Comparison of ENCODE assay signal across 1 cellular context in genomic region chr11:76623884-76624419, GRCh38.
TF ChIP-seq lines count a peak whose summit lies in the region.

No MANE protein-coding gene starts in this region.

TF ChIP-seq in GM23338, 12 proteins besides CTCF, POLR2A, EP300 and RAD21 (continued from another document):
- TF ChIP-seq ZNF462 (CRISPR knock-in tag; IDR thresholded peaks at IDR 0.05) = no peak
- TF ChIP-seq, protein P1, sequence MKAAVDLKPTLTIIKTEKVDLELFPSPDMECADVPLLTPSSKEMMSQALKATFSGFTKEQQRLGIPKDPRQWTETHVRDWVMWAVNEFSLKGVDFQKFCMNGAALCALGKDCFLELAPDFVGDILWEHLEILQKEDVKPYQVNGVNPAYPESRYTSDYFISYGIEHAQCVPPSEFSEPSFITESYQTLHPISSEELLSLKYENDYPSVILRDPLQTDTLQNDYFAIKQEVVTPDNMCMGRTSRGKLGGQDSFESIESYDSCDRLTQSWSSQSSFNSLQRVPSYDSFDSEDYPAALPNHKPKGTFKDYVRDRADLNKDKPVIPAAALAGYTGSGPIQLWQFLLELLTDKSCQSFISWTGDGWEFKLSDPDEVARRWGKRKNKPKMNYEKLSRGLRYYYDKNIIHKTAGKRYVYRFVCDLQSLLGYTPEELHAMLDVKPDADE (IDR thresholded peaks at IDR 0.05) = no peak
- TF ChIP-seq EZH2 (IDR thresholded peaks at IDR 0.05; ENCODE audit: low read depth, unreplicated experiment) = no peak
- TF ChIP-seq ZNF331 (CRISPR knock-in tag; IDR thresholded peaks at IDR 0.05; ENCODE audit: low read depth) = no peak
- no peak for TF ChIP-seq CREB1 (CRISPR knock-in tag; IDR thresholded peaks at IDR 0.05; ENCODE audit: low read depth)
- no peak for TF ChIP-seq POLR2AphosphoS5 (IDR thresholded peaks at IDR 0.05; ENCODE audit: low read depth)
- no peak for TF ChIP-seq NANOG (IDR thresholded peaks at IDR 0.05; ENCODE audit: borderline replicate concordance)
- TF ChIP-seq EZH2phosphoT487 (IDR thresholded peaks at IDR 0.05; ENCODE audit: unreplicated experiment) = no peak
- no peak for TF ChIP-seq STAT1 (IDR thresholded peaks at IDR 0.05; ENCODE audit: unreplicated experiment)
- no peak for TF ChIP-seq ZNF114 (CRISPR knock-in tag; IDR thresholded peaks at IDR 0.05)
TF ChIP-seq in GM23338: peak in this region for 0.
